In the genomic region with DNA sequence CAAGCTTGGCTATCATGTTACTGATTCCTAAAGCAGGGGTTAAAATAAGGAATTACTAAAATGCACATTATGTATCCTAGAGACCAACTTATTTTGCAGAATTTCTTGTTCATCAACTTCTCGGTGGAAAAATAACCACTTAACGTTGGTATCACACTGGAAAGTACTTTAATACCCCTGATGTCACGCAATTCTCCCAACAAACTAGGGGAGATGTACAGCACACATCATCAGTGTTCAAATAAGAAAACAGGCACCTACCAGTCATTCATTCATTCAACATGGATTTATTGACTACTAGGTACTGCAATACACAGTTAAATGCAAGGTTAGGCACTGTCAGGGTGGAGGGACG, we compare ENCODE assay signal across 1 cellular context.
TF ChIP-seq lines count a peak whose summit lies in the region.

No MANE protein-coding gene starts in this region.

TF ChIP-seq in WTC11, 78 proteins besides CTCF, POLR2A, EP300 and RAD21 (continued from another document):
- TF ChIP-seq ERG (CRISPR knock-in tag; IDR thresholded peaks at IDR 0.05) (no peak), HMGA2 (CRISPR knock-in tag; IDR thresholded peaks at IDR 0.05) (no peak)
- TF ChIP-seq, protein P1, sequence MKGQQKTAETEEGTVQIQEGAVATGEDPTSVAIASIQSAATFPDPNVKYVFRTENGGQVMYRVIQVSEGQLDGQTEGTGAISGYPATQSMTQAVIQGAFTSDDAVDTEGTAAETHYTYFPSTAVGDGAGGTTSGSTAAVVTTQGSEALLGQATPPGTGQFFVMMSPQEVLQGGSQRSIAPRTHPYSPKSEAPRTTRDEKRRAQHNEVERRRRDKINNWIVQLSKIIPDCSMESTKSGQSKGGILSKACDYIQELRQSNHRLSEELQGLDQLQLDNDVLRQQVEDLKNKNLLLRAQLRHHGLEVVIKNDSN (CRISPR knock-in tag; IDR thresholded peaks at IDR 0.05): no peak
- TF ChIP-seq, protein P2, sequence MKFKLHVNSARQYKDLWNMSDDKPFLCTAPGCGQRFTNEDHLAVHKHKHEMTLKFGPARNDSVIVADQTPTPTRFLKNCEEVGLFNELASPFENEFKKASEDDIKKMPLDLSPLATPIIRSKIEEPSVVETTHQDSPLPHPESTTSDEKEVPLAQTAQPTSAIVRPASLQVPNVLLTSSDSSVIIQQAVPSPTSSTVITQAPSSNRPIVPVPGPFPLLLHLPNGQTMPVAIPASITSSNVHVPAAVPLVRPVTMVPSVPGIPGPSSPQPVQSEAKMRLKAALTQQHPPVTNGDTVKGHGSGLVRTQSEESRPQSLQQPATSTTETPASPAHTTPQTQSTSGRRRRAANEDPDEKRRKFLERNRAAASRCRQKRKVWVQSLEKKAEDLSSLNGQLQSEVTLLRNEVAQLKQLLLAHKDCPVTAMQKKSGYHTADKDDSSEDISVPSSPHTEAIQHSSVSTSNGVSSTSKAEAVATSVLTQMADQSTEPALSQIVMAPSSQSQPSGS (CRISPR knock-in tag; IDR thresholded peaks at IDR 0.05; ENCODE audit: borderline replicate concordance, low read depth): no peak
